13 cellular contexts compared by ENCODE assay signal in genomic region chr2:119349289-119349688, GRCh38. TPM values are rescaled to one million over a fixed set of nuclear protein-coding genes. Genes with fewer than 3 reads are reported as not detected.
DNase-seq lines count a peak whose midpoint lies in the region; ATAC-seq and TF ChIP-seq lines count a peak whose summit lies in the region.
"Had no signal": no experiment of that assay in that cellular context is flagged by ENCODE, and none has a peak within 500 bp of the region (broad histone marks: within the 10 kb centered on the region; RNA-seq: fewer than 3 reads in every experiment).

No MANE protein-coding gene starts in this region.

- H3K4me1 ChIP-seq in heart left ventricle (peaks cover 0 to 35% (median 9%) of the 10 kb centered on the region in 12 donors), endodermal cell (ENCODE audit: control insufficient read depth, insufficient read depth, low read length) (no peaks in the 10 kb centered on the region), right atrium auricular region (peaks cover 0 to 23% of the 10 kb centered on the region in 2 donors), vagina (peaks cover 13% of the 10 kb centered on the region)
- H3K4me1 ChIP-seq: SJSA1 had no signal

- H3K9me3 Mint-ChIP-seq in endodermal cell, result no peaks in the 10 kb centered on the region
- no peaks in the 10 kb centered on the region for H3K9me3 Mint-ChIP-seq in activated naive CD8-positive, alpha-beta T cell treated with anti-CD3 and anti-CD28 coated beads, Interleukin-2, amount 50 U/mL, for 24 hours

- no peak overlapping the region for H3K4me3 Mint-ChIP-seq in endodermal cell
- H3K4me3 Mint-ChIP-seq in activated naive CD8-positive, alpha-beta T cell treated with anti-CD3 and anti-CD28 coated beads, Interleukin-2, amount 50 U/mL, for 24 hours, result no peak overlapping the region

- TF ChIP-seq CTCF in heart left ventricle (IDR thresholded peaks at IDR 0.05) (no peak), endodermal cell (conservative IDR thresholded peaks at IDR 0.05) (no peak), right atrium auricular region (IDR thresholded peaks at IDR 0.05) (no peak), vagina (IDR thresholded peaks at IDR 0.05) (no peak)

- peak overlapping the region; percentile 35 for H3K27ac Mint-ChIP-seq in endodermal cell
- H3K27ac Mint-ChIP-seq in activated naive CD8-positive, alpha-beta T cell treated with anti-CD3 and anti-CD28 coated beads, Interleukin-2, amount 50 U/mL, for 24 hours, result no peak overlapping the region

- H3K9me3 ChIP-seq in heart left ventricle (peaks cover 0 to 6% (median 0%) of the 10 kb centered on the region in 12 donors), endodermal cell (ENCODE audit: control insufficient read depth, low read length) (peaks cover 4% of the 10 kb centered on the region), right atrium auricular region (no peaks in the 10 kb centered on the region), vagina (no peaks in the 10 kb centered on the region)
- H3K9me3 ChIP-seq: SJSA1 had no signal

- H3K9ac ChIP-seq in endodermal cell (ENCODE audit: extremely low read depth, low read length, poor library complexity, severe bottlenecking), result no peak overlapping the region

- no peaks in the 10 kb centered on the region for H3K36me3 Mint-ChIP-seq in endodermal cell (ENCODE audit: low read depth)
- no peaks in the 10 kb centered on the region for H3K36me3 Mint-ChIP-seq in activated naive CD8-positive, alpha-beta T cell treated with anti-CD3 and anti-CD28 coated beads, Interleukin-2, amount 50 U/mL, for 24 hours (ENCODE audit: low read depth)

- H3K4me1 Mint-ChIP-seq in endodermal cell, result peaks cover 13% of the 10 kb centered on the region
- peaks cover 3% of the 10 kb centered on the region for H3K4me1 Mint-ChIP-seq in activated naive CD8-positive, alpha-beta T cell treated with anti-CD3 and anti-CD28 coated beads, Interleukin-2, amount 50 U/mL, for 24 hours

- H3K27me3 Mint-ChIP-seq in endodermal cell (ENCODE audit: insufficient read depth), result no peaks in the 10 kb centered on the region
- no peaks in the 10 kb centered on the region for H3K27me3 Mint-ChIP-seq in activated naive CD8-positive, alpha-beta T cell treated with anti-CD3 and anti-CD28 coated beads, Interleukin-2, amount 50 U/mL, for 24 hours

- H3K27ac ChIP-seq in heart left ventricle, result peak overlapping the region in 11 of 12 donors; percentile 21 to 77 (median 51)
- no peak overlapping the region for H3K27ac ChIP-seq in endodermal cell (ENCODE audit: low read depth, low read length)
- H3K27ac ChIP-seq in right atrium auricular region, result peak overlapping the region; percentile 69 to 73
- H3K27ac ChIP-seq in vagina, result peak overlapping the region; percentile 35
- H3K27ac ChIP-seq: SJSA1 had no signal

- TF ChIP-seq POLR2A in heart left ventricle (IDR thresholded peaks at IDR 0.05) (no peak), vagina (IDR thresholded peaks at IDR 0.05) (no peak)

- H3K4me3 ChIP-seq in heart left ventricle, result no peak overlapping the region
- H3K4me3 ChIP-seq in endodermal cell (ENCODE audit: low read length), result no peak overlapping the region
- H3K4me3 ChIP-seq in right atrium auricular region, result no peak overlapping the region
- H3K4me3 ChIP-seq in vagina, result no peak overlapping the region
- H3K4me3 ChIP-seq: SJSA1 had no signal

- H3K36me3 ChIP-seq in heart left ventricle, result no peaks in the 10 kb centered on the region
- no peaks in the 10 kb centered on the region for H3K36me3 ChIP-seq in endodermal cell (ENCODE audit: control insufficient read depth, insufficient read depth, low read length)
- H3K36me3 ChIP-seq in right atrium auricular region, result no peaks in the 10 kb centered on the region
- no peaks in the 10 kb centered on the region for H3K36me3 ChIP-seq in vagina
- H3K36me3 ChIP-seq: SJSA1 had no signal

- ATAC-seq in heart left ventricle, result peak; percentile 10 to 63 (median 50)
- no peak for ATAC-seq in Right ventricle myocardium inferior
- ATAC-seq in activated naive CD8-positive, alpha-beta T cell treated with anti-CD3 and anti-CD28 coated beads, Interleukin-2, amount 50 U/mL, for 24 hours, result no peak
- ATAC-seq: HCT116 had no signal

- no peak for DNase-seq in heart left ventricle
- DNase-seq in Right ventricle myocardium inferior (ENCODE audit: missing footprints), result no peak
- DNase-seq in endodermal cell, result no peak
- no peak for DNase-seq in right atrium auricular region (ENCODE audit: low spot score)
- no peak for DNase-seq in vagina (ENCODE audit: extremely low spot score in 2 of 2)
- no peak for DNase-seq in OCI-M2 (lab: John Stamatoyannopoulos, UW; ENCODE audit: unreplicated experiment)
- DNase-seq in NCI-H2107 treated with DMSO at 0.1 percent for 48 hours (lab: John Stamatoyannopoulos, UW; ENCODE audit: unreplicated experiment), result no peak
- no peak for DNase-seq in activated naive CD8-positive, alpha-beta T cell treated with anti-CD3 and anti-CD28 coated beads, Interleukin-2, amount 50 U/mL, for 24 hours
- DNase-seq: C1 segment of cervical spinal cord, NCI-H1092, NCI-H524 had no signal

- no peaks in the 10 kb centered on the region for H3K27me3 ChIP-seq in heart left ventricle
- no peaks in the 10 kb centered on the region for H3K27me3 ChIP-seq in endodermal cell (ENCODE audit: control insufficient read depth, insufficient read depth, low read length, poor library complexity, severe bottlenecking)
- H3K27me3 ChIP-seq in right atrium auricular region, result no peaks in the 10 kb centered on the region
- H3K27me3 ChIP-seq in vagina, result no peaks in the 10 kb centered on the region
- H3K27me3 ChIP-seq: SJSA1 had no signal

- intact Hi-C loops in heart left ventricle (cut with DNase I), result no loop called here
- intact Hi-C loops in Right ventricle myocardium inferior (cut with DNase I), result no loop called here
- intact Hi-C loops in vagina (cut with DNase I), result no loop called here

- 55 to 74% (median 66%) methylated on average over 6 of the region's 6 CpGs for WGBS in heart left ventricle, 4 donors
- 91 to 100% methylated on average over 3 to 6 of the region's 6 CpGs for WGBS in endodermal cell (ENCODE audit: insufficient coverage in 1 of 2, insufficient read length in 1 of 2), 2 experiments

RNA-seq across cellular contexts. Expression of gene C2orf76, which starts 17.3 kb away (rescaled TPM):
- total RNA-seq in heart left ventricle (10 to 100 TPM in 1 of 9 donors, 1 to 10 TPM in 8; 1.7 to 11.8 (median 8.8) TPM), Right ventricle myocardium inferior (6.8 TPM), endodermal cell (10 to 100 TPM; 10.7 to 10.9 TPM), right atrium auricular region (10 to 100 TPM in 1 of 2 donors, 1 to 10 TPM in 1; 8.1 to 11.1 TPM), vagina (3.7 TPM)
- 10 to 100 TPM; 11.3 to 13.8 TPM for polyA plus RNA-seq in heart left ventricle
- 18.0 TPM for polyA plus RNA-seq in endodermal cell (2013, experiment 1 of 2)
- 17.2 TPM for polyA plus RNA-seq in endodermal cell (2013, experiment 2 of 2)

RNA-seq across cellular contexts. Expression of gene DBI, which starts 17.5 kb away (rescaled TPM):
- total RNA-seq in heart left ventricle (100 to 1,000 TPM; 208 to 502 (median 273) TPM), Right ventricle myocardium inferior (299 TPM), endodermal cell (100 to 1,000 TPM; 138 to 178 TPM), right atrium auricular region (100 to 1,000 TPM; 174 to 312 TPM), vagina (117 TPM)
- polyA plus RNA-seq in heart left ventricle, result 100 to 1,000 TPM; 520 to 868 TPM
- 244 TPM for polyA plus RNA-seq in endodermal cell (2013, experiment 1 of 2)
- 262 TPM for polyA plus RNA-seq in endodermal cell (2013, experiment 2 of 2)

Comparison
In these comparisons a context has a peak if more than half of its experiments do, and no peak if none do; other contexts are left out.
1. ATAC-seq: peak in heart left ventricle (4 of 4); none in Right ventricle myocardium inferior (single experiment) and activated naive CD8-positive, alpha-beta T cell treated with anti-CD3 and anti-CD28 coated beads, Interleukin-2, amount 50 U/mL, for 24 hours (single experiment).